Comparison of ENCODE assay signal across 8 cellular contexts in genomic region chr5:42994285-42995151, GRCh38. TPM values are rescaled to one million over a fixed set of nuclear protein-coding genes. Genes with fewer than 3 reads are reported as not detected.
DNase-seq lines count a peak whose midpoint lies in the region; ATAC-seq and TF ChIP-seq lines count a peak whose summit lies in the region.

No MANE protein-coding gene starts in this region.

- no peak overlapping the region for H4K12ac ChIP-seq in trophoblast cell (ENCODE audit: low read depth, low read length)

- peak in 1 of 2 donors; percentile 88 for TF ChIP-seq EP300 in tibial nerve (IDR thresholded peaks at IDR 0.05)

- no peak overlapping the region for H3K18ac ChIP-seq in trophoblast cell (ENCODE audit: low read length)

- H3K79me1 ChIP-seq in trophoblast cell (ENCODE audit: low read length), result no peaks in the 10 kb centered on the region

- peak; percentile 57 for ATAC-seq in HG03439 (IDR thresholded peaks at IDR 0.05; ENCODE audit: unreplicated experiment)

- H3K4me1 ChIP-seq in BE2C, result no peaks in the 10 kb centered on the region
- no peaks in the 10 kb centered on the region for H3K4me1 ChIP-seq in trophoblast cell (ENCODE audit: control insufficient read depth in 1 of 2, insufficient read depth in 2 of 2, low read length in 2 of 2)
- peaks cover 0 to 31% (median 3%) of the 10 kb centered on the region in 4 donors for H3K4me1 ChIP-seq in tibial nerve

- no peak overlapping the region for H3K23ac ChIP-seq in trophoblast cell (ENCODE audit: low read length)

- no peak overlapping the region for H2AK5ac ChIP-seq in trophoblast cell (ENCODE audit: low read length)

- DNase-seq in BE2C, result peak; percentile 87
- DNase-seq in SIG-M5 treated with dmso at 0.1 percent for 504 hours (lab: John Stamatoyannopoulos, UW; ENCODE audit: unreplicated experiment), result peak; percentile 86
- peak; percentile 88 for DNase-seq in activated naive CD4-positive, alpha-beta T cell treated with Interleukin-2 at 50 U/mL for 16 hours
- peak; percentile 45 to 92 (median 78) for DNase-seq in head of caudate nucleus
- peak; percentile 95 to 99 for DNase-seq in trophoblast cell
- peak; percentile 81 to 89 for DNase-seq in tibial nerve (ENCODE audit: low spot score in 2 of 2)

- H2BK12ac ChIP-seq in trophoblast cell (ENCODE audit: low read length), result no peak overlapping the region

- no peak overlapping the region for H3K4ac ChIP-seq in trophoblast cell (ENCODE audit: low read depth, low read length)

- peak overlapping the region; percentile 8 for H3K4me2 ChIP-seq in trophoblast cell (ENCODE audit: low read length)

- TF ChIP-seq POLR2A in GM19099 (IDR thresholded peaks at IDR 0.05; ENCODE audit: extremely low read depth, insufficient read length, low read depth) (peak; percentile 40), tibial nerve (IDR thresholded peaks at IDR 0.05) (peak in 1 of 2 donors; percentile 23)

- no peak overlapping the region for H4K91ac ChIP-seq in trophoblast cell (ENCODE audit: low read depth, low read length)

- no peaks in the 10 kb centered on the region for H3K36me3 ChIP-seq in BE2C
- no peaks in the 10 kb centered on the region for H3K36me3 ChIP-seq in trophoblast cell (ENCODE audit: control insufficient read depth in 1 of 2, insufficient read depth in 2 of 2, low read length in 2 of 2)
- H3K36me3 ChIP-seq in tibial nerve, result no peaks in the 10 kb centered on the region

- no peak overlapping the region for H4K8ac ChIP-seq in trophoblast cell (ENCODE audit: low read depth, low read length)

- H3K9me3 ChIP-seq in BE2C (0 out of 2 replicates have a peak, but pooled peaks cover 3% of the 10 kb centered on the region), trophoblast cell (ENCODE audit: insufficient read depth, low read depth, low read length) (peaks cover 15% of the 10 kb centered on the region), tibial nerve (peaks cover 0 to 3% (median 0%) of the 10 kb centered on the region in 4 donors)

- H2BK120ac ChIP-seq in trophoblast cell (ENCODE audit: insufficient read depth, low read length, poor library complexity), result no peak overlapping the region

- H3K14ac ChIP-seq in trophoblast cell (ENCODE audit: low read length), result no peak overlapping the region

- TF ChIP-seq CTCF in BE2C (IDR thresholded peaks at IDR 0.05; ENCODE audit: low read depth, low read length) (peak; percentile 82), tibial nerve (IDR thresholded peaks at IDR 0.05) (peak; percentile 79 to 92 (median 91))

- WGBS in trophoblast cell (ENCODE audit: extremely low coverage, insufficient coverage, insufficient read length), result no CpG with 5 or more reads among the region's 47 CpGs
- WGBS in tibial nerve, 2 donors, result 4% methylated on average over 47 of the region's 47 CpGs

- no peak overlapping the region for H3K27ac ChIP-seq in trophoblast cell (ENCODE audit: low read depth, low read length)
- peak overlapping the region; percentile 79 to 98 (median 93) for H3K27ac ChIP-seq in tibial nerve

- no peaks in the 10 kb centered on the region for H3K79me2 ChIP-seq in trophoblast cell (ENCODE audit: control insufficient read depth, insufficient read depth, low read length, poor library complexity)

- no peak overlapping the region for H2AFZ ChIP-seq in trophoblast cell (ENCODE audit: insufficient read depth, low read length, poor library complexity)

- H3K27me3 ChIP-seq in BE2C (peaks cover 85% of the 10 kb centered on the region), trophoblast cell (ENCODE audit: insufficient read depth, low read length) (peaks cover 38% of the 10 kb centered on the region), tibial nerve (peaks cover 0 to 34% of the 10 kb centered on the region in 2 donors)

- no peak overlapping the region for H3K9ac ChIP-seq in trophoblast cell (ENCODE audit: low read length)

- no peak overlapping the region for H2BK5ac ChIP-seq in trophoblast cell (ENCODE audit: low read depth, low read length, poor library complexity)

- intact Hi-C loops in head of caudate nucleus (cut with DNase I), result loop anchor here (2.0 kb wide), 1 partner anchor 44 kb away; no protein-coding TSS in a partner anchor

- H3K4me3 ChIP-seq in BE2C (ENCODE audit: low read depth, low read length) (peak overlapping the region; percentile 76), trophoblast cell (ENCODE audit: low read depth, low read length) (no peak overlapping the region), tibial nerve (peak overlapping the region; percentile 45 to 78 (median 53))

RNA-seq across cellular contexts. Expression of gene ANXA2R, which starts 45.6 kb away (rescaled TPM):
- polyA plus RNA-seq in BE2C (2012; ENCODE audit: insufficient read depth, insufficient read length, low read depth), result 7.1 TPM
- 0.06 and 0.07 TPM in 2 replicates for polyA plus RNA-seq in trophoblast cell (2013)
- 1 to 10 TPM; 5.4 to 9.0 (median 8.1) TPM for total RNA-seq in tibial nerve
